ENCODE assay signal across 8 cellular contexts in genomic region chr9:72038890-72039410, GRCh38. TPM values are rescaled to one million over a fixed set of nuclear protein-coding genes. Genes with fewer than 3 reads are reported as not detected.
DNase-seq lines count a peak whose midpoint lies in the region; ATAC-seq and TF ChIP-seq lines count a peak whose summit lies in the region.

No MANE protein-coding gene starts in this region.

- no peak overlapping the region for H3K4me3 ChIP-seq in GM23248
- no peak overlapping the region for H3K4me3 ChIP-seq in MG63
- H3K4me3 ChIP-seq in SU-DHL-6 (ENCODE audit: insufficient read depth, low read length, poor library complexity, severe bottlenecking), result no peak overlapping the region
- H3K4me3 ChIP-seq in heart right ventricle, result no peak overlapping the region

- H3K79me2 ChIP-seq in GM23248 (ENCODE audit: insufficient read depth) (no peaks in the 10 kb centered on the region), SU-DHL-6 (ENCODE audit: insufficient read depth, low read length) (no peaks in the 10 kb centered on the region)

- H3K27ac ChIP-seq in GM23248 (no peak overlapping the region), SU-DHL-6 (ENCODE audit: low read depth, low read length) (no peak overlapping the region), heart right ventricle (no peak overlapping the region)

- intact Hi-C loops in heart right ventricle (cut with DNase I), result loop anchor here in 9 of 10 donors (1.0 to 10.0 kb wide), 7 partner anchors 232 to 786 kb away; no protein-coding TSS in a partner anchor

- 14 to 19% methylated on average over 13 of the region's 13 CpGs for WGBS in GM23248 (ENCODE audit: low coverage in 1 of 2, low lambda C conversion rate in 2 of 2, missing lambda C conversion rate in 2 of 2), 2 experiments
- WGBS in heart right ventricle, 2 donors, result 13 to 16% methylated on average over 13 of the region's 13 CpGs

- no peak overlapping the region for H3K9ac ChIP-seq in GM23248
- no peak overlapping the region for H3K9ac ChIP-seq in SU-DHL-6 (ENCODE audit: low read length)

- H3K27me3 ChIP-seq in GM23248 (replicated peaks; ENCODE audit: insufficient read depth) (peaks cover 6% of the 10 kb centered on the region), MG63 (no peaks in the 10 kb centered on the region), SU-DHL-6 (ENCODE audit: low read length) (no peaks in the 10 kb centered on the region), heart right ventricle (no peaks in the 10 kb centered on the region)

- H3K36me3 ChIP-seq in GM23248 (ENCODE audit: low read depth) (no peaks in the 10 kb centered on the region), MG63 (no peaks in the 10 kb centered on the region), SU-DHL-6 (ENCODE audit: low read length) (no peaks in the 10 kb centered on the region), heart right ventricle (no peaks in the 10 kb centered on the region)

- peak; percentile 62 to 90 (median 84) for ATAC-seq in heart right ventricle

- H2AFZ ChIP-seq in GM23248 (peak overlapping the region; percentile 55; the same call in 1 of the 2 replicates), SU-DHL-6 (ENCODE audit: low read depth, low read length, severe bottlenecking) (no peak overlapping the region)

- H3F3A ChIP-seq in GM23248 (ENCODE audit: insufficient read depth) (peaks cover 15% of the 10 kb centered on the region; the same call in 1 of the 2 replicates), SU-DHL-6 (ENCODE audit: insufficient read depth) (no peaks in the 10 kb centered on the region)

- TF ChIP-seq CTCF in SU-DHL-6 (IDR thresholded peaks at IDR 0.05; ENCODE audit: insufficient read depth, low read length, poor library complexity, severe bottlenecking), result peak; percentile 88
- peak; percentile 95 to 99 (median 97) for TF ChIP-seq CTCF in heart right ventricle (IDR thresholded peaks at IDR 0.05)

- H3K9me2 ChIP-seq in GM23248 (ENCODE audit: insufficient read depth) (no peaks in the 10 kb centered on the region), SU-DHL-6 (replicated peaks; ENCODE audit: insufficient read depth, low read length) (no peaks in the 10 kb centered on the region)

- H3K9me3 ChIP-seq in GM23248 (ENCODE audit: low read depth) (no peaks in the 10 kb centered on the region), MG63 (no peaks in the 10 kb centered on the region), SU-DHL-6 (ENCODE audit: insufficient read depth, low read length) (no peaks in the 10 kb centered on the region), heart right ventricle (no peaks in the 10 kb centered on the region)

- 0 out of 2 replicates have a peak, but pooled peaks cover 4% of the 10 kb centered on the region for H3K4me1 ChIP-seq in GM23248 (ENCODE audit: insufficient read depth)
- peaks cover 0 to 11% (median 0%) of the 10 kb centered on the region in 9 donors for H3K4me1 ChIP-seq in heart right ventricle

- in situ Hi-C loops in G401 (cut with HindIII; ENCODE audit: low sequenced_read_pairs) (loop anchor here (25.0 kb wide), 1 partner anchor 227 kb away; no protein-coding TSS in a partner anchor), GM23248 (cut with MboI) (loop anchor here (25.0 kb wide), 1 partner anchor 1148 kb away; no protein-coding TSS in a partner anchor)

- DNase-seq in G401 (ENCODE audit: low spot score) (peak; percentile 77), GM23248 (peak; percentile 78), MG63 (peak; percentile 37), heart right ventricle (peak; percentile 60 to 76), renal cortical epithelial cell (ENCODE audit: low read depth) (peak; percentile 73), NCI-H1048 (lab: John Stamatoyannopoulos, UW) (no peak)
- DNase-seq in activated naive CD8-positive, alpha-beta T cell treated with anti-CD3 and anti-CD28 coated beads, Interleukin-2, amount 50 U/mL, for 16 hours (ENCODE audit: low read depth, low spot score), result peak; percentile 27

- no peak overlapping the region for H3K4me2 ChIP-seq in GM23248 (ENCODE audit: unreplicated experiment)
- no peak overlapping the region for H3K4me2 ChIP-seq in SU-DHL-6 (ENCODE audit: low read depth, low read length, poor library complexity, severe bottlenecking)

- H4K20me1 ChIP-seq in GM23248 (ENCODE audit: insufficient read depth), result no peaks in the 10 kb centered on the region
- no peaks in the 10 kb centered on the region for H4K20me1 ChIP-seq in SU-DHL-6 (ENCODE audit: low read depth, low read length)

RNA-seq across cellular contexts. Expression of gene C9orf57, which starts 21.5 kb away (rescaled TPM):
- not detected in 2 replicates for total RNA-seq in G401 (2014; rRNA removed; shearing (Covaris generic))
- total RNA-seq in GM23248 (2014; rRNA removed; shearing (Covaris generic)), result not detected in 2 replicates
- polyA plus RNA-seq in GM23248 (2016; fragmentation: Nextera tagmentation; extraction: Ambion mirVana) (not detected in 2 replicates), heart right ventricle (not detected)
- total RNA-seq in MG63 (2014; rRNA removed; shearing (Covaris generic); ENCODE audit: low replicate concordance), result not detected in 2 replicates
- total RNA-seq in heart right ventricle (not detected), renal cortical epithelial cell (not detected in 2 replicates)
